In the genomic region with DNA sequence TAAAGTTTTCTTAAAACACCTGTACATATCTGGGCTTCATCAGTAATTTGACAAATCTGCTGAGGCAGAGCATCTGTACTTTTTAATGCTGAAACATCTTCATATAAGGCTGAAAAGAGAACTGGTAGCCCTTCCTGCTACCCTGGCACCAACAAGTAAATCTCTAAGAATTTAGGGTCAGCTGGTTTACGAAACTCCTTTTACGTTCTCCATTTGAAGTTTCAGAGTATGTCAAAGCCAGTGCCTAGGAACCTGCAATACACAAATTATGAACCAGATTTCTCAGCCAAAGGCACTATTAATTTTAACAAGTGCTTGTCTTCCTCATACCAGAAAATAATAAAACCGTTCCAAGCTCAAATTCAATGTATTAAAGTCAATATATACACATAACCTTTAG, we compare ENCODE assay signal across 1 cellular context.
TF ChIP-seq lines count a peak whose summit lies in the region.

No MANE protein-coding gene starts in this region.

TF ChIP-seq in H1, 55 proteins besides CTCF, POLR2A, EP300 and RAD21 (continued from another document):
- TF ChIP-seq TCF12 (IDR thresholded peaks at IDR 0.05; ENCODE audit: low read depth, low read length) = no peak
- TF ChIP-seq SAP30 (IDR thresholded peaks at IDR 0.05; ENCODE audit: insufficient read depth, insufficient replicate concordance, low read length) = no peak
